In the genomic region with DNA sequence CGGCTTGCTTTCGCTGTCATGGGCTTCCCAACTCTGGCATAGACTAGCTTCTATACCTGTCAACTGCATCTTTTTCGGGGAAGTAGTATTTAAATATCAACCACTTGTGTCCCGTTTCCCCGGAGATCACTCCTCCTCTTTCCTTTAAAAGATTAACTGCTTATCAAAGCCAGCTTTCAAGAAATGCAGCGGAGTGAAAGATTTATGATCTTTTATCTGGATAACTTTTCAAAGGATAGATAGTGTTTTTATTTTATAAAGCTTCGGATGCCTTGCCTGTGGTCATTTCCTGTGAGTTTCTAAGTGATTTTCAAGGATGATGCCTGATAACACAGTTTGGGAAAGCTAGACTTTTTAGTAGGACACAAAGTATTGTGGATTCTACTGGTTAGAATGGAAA, we compare ENCODE assay signal across 16 cellular contexts. TPM values are rescaled to one million over a fixed set of nuclear protein-coding genes. Genes with fewer than 3 reads are reported as not detected.
DNase-seq lines count a peak whose midpoint lies in the region; TF ChIP-seq lines count a peak whose summit lies in the region.
"Had no signal": no experiment of that assay in that cellular context is flagged by ENCODE, and none has a peak within 500 bp of the region (broad histone marks: within the 10 kb centered on the region; RNA-seq: fewer than 3 reads in every experiment).

No MANE protein-coding gene starts in this region.

- H3K4me1 ChIP-seq in HEK293 (ENCODE audit: control insufficient read depth, insufficient read depth, low read length), result peaks cover 47% of the 10 kb centered on the region
- H3K4me1 ChIP-seq in hepatocyte (ENCODE audit: insufficient read depth), result peaks cover 56% of the 10 kb centered on the region
- H3K4me1 ChIP-seq in smooth muscle cell (ENCODE audit: low read depth), result peaks cover 41% of the 10 kb centered on the region

- H3K79me2 ChIP-seq in hepatocyte (peaks cover 19% of the 10 kb centered on the region), smooth muscle cell (ENCODE audit: low read depth) (peaks cover 19% of the 10 kb centered on the region)

- H3K4me2 ChIP-seq in hepatocyte (peak overlapping the region; percentile 18), smooth muscle cell (peak overlapping the region; percentile 28)

- CTCF ChIA-PET in HEK293 (lab: Yijun Ruan, JAX), result interaction anchor here (0.5 to 5.1 kb wide), 46 partner anchors 9 to 1017 kb away, joined by 3 to 31 read pairs (median 4); no protein-coding TSS in a partner anchor

- no peak for TF ChIP-seq CTCF in HEK293 (tag by site-specific recombination; IDR thresholded peaks at IDR 0.05)
- TF ChIP-seq CTCF in hepatocyte (IDR thresholded peaks at IDR 0.05; ENCODE audit: poor library complexity), result no peak
- no peak for TF ChIP-seq CTCF in smooth muscle cell (IDR thresholded peaks at IDR 0.05; ENCODE audit: borderline replicate concordance, insufficient read depth, poor library complexity, severe bottlenecking)

- no peaks in the 10 kb centered on the region for H3K27me3 ChIP-seq in hepatocyte
- H3K27me3 ChIP-seq in smooth muscle cell (ENCODE audit: low read depth), result no peaks in the 10 kb centered on the region
- H3K27me3 ChIP-seq: breast epithelium had no signal

- H3K9me3 ChIP-seq in HEK293 (ENCODE audit: control insufficient read depth, insufficient read depth, low read depth, low read length) (no peaks in the 10 kb centered on the region), hepatocyte (ENCODE audit: low read depth) (no peaks in the 10 kb centered on the region), smooth muscle cell (replicated peaks; ENCODE audit: low read depth) (no peaks in the 10 kb centered on the region)
- H3K9me3 ChIP-seq: breast epithelium, Peyer's patch had no signal

- H3K9ac ChIP-seq in smooth muscle cell (ENCODE audit: low read depth), result no peak overlapping the region

- no peaks in the 10 kb centered on the region for H3K36me3 ChIP-seq in HEK293 (ENCODE audit: control insufficient read depth in 2 of 2, insufficient read depth in 1 of 2, low read length in 2 of 2)
- H3K36me3 ChIP-seq in hepatocyte (replicated peaks; ENCODE audit: insufficient read depth, low read depth), result no peaks in the 10 kb centered on the region
- H3K36me3 ChIP-seq in smooth muscle cell (ENCODE audit: low read depth), result no peaks in the 10 kb centered on the region
- H3K36me3 ChIP-seq: breast epithelium, Peyer's patch had no signal

- POLR2A ChIA-PET in HEK293 (lab: Yijun Ruan, JAX), result interaction anchor here (0.8 kb wide), 1 partner anchor 94 kb away, joined by 3 read pairs; no protein-coding TSS in a partner anchor

- H3K27ac ChIP-seq in HEK293 (ENCODE audit: extremely low read depth, low read depth, low read length), result peak overlapping the region; percentile 45; the same call in 1 of the 2 replicates
- peak overlapping the region; percentile 26 for H3K27ac ChIP-seq in hepatocyte
- H3K27ac ChIP-seq in smooth muscle cell (ENCODE audit: low read depth), result peak overlapping the region; percentile 35
- H3K27ac ChIP-seq: Peyer's patch, skin epidermis had no signal

- 19% methylated on average over 7 of the region's 7 CpGs for WGBS in hepatocyte (ENCODE audit: low lambda C conversion rate, missing lambda C conversion rate)
- 25% methylated on average over 7 of the region's 7 CpGs for WGBS in smooth muscle cell (ENCODE audit: low lambda C conversion rate)

- H3K4me3 ChIP-seq in HEK293 (ENCODE audit: low read depth, low read length) (no peak overlapping the region), hepatocyte (no peak overlapping the region), smooth muscle cell (no peak overlapping the region)
- H3K4me3 ChIP-seq: breast epithelium, GM12878, Peyer's patch, skin epidermis had no signal

- DNase-seq in NCI-H226 (peak; percentile 18), hepatocyte (ENCODE audit: low spot score) (no peak), smooth muscle cell (lab: John Stamatoyannopoulos, UW; ENCODE audit: unreplicated experiment) (no peak), NCI-H146 (lab: John Stamatoyannopoulos, UW) (no peak), NCI-H2196 (lab: John Stamatoyannopoulos, UW; ENCODE audit: unreplicated experiment) (no peak), glomerular visceral epithelial cell (ENCODE audit: extremely low spot score) (no peak)
- DNase-seq: activated CD4-positive, alpha-beta T cell treated with anti-CD3 and anti-CD28 coated beads for 1 hour; activated naive CD4-positive, alpha-beta T cell treated with anti-CD3 and anti-CD28 coated beads, Interleukin-2, amount 50 U/mL, for 16 hours; occipital lobe; Peyer's patch had no signal

- H3F3A ChIP-seq in smooth muscle cell (ENCODE audit: low read depth), result peaks cover 14% of the 10 kb centered on the region

- no peaks in the 10 kb centered on the region for H3K9me2 ChIP-seq in hepatocyte (replicated peaks; ENCODE audit: insufficient read depth)

- H4K20me1 ChIP-seq in hepatocyte (ENCODE audit: insufficient read depth, poor library complexity, severe bottlenecking) (no peaks in the 10 kb centered on the region), smooth muscle cell (ENCODE audit: low read depth) (no peaks in the 10 kb centered on the region)

- H2AFZ ChIP-seq in hepatocyte (no peak overlapping the region), smooth muscle cell (ENCODE audit: low read depth) (no peak overlapping the region)

TF ChIP-seq in HEK293, 187 proteins besides CTCF, POLR2A, EP300 and RAD21:
- TF ChIP-seq, protein P1, sequence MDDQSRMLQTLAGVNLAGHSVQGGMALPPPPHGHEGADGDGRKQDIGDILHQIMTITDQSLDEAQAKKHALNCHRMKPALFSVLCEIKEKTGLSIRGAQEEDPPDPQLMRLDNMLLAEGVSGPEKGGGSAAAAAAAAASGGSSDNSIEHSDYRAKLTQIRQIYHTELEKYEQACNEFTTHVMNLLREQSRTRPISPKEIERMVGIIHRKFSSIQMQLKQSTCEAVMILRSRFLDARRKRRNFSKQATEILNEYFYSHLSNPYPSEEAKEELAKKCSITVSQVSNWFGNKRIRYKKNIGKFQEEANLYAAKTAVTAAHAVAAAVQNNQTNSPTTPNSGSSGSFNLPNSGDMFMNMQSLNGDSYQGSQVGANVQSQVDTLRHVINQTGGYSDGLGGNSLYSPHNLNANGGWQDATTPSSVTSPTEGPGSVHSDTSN (CRISPR knock-in tag; IDR thresholded peaks at IDR 0.05), result no peak
- TF ChIP-seq ZEB2 (tag by site-specific recombination; IDR thresholded peaks at IDR 0.05) (no peak), ZNF561 (tag by site-specific recombination; IDR thresholded peaks at IDR 0.05; ENCODE audit: borderline replicate concordance) (no peak), SP3 (tag by site-specific recombination; IDR thresholded peaks at IDR 0.05) (no peak), ZNF521 (tag by site-specific recombination; IDR thresholded peaks at IDR 0.05) (no peak), TCF7L2 (IDR thresholded peaks at IDR 0.05; ENCODE audit: borderline replicate concordance, low read depth, low read length) (peak; percentile 87), ZNF132 (tag by site-specific recombination; IDR thresholded peaks at IDR 0.05; ENCODE audit: borderline replicate concordance) (no peak)
- TF ChIP-seq, protein P2, sequence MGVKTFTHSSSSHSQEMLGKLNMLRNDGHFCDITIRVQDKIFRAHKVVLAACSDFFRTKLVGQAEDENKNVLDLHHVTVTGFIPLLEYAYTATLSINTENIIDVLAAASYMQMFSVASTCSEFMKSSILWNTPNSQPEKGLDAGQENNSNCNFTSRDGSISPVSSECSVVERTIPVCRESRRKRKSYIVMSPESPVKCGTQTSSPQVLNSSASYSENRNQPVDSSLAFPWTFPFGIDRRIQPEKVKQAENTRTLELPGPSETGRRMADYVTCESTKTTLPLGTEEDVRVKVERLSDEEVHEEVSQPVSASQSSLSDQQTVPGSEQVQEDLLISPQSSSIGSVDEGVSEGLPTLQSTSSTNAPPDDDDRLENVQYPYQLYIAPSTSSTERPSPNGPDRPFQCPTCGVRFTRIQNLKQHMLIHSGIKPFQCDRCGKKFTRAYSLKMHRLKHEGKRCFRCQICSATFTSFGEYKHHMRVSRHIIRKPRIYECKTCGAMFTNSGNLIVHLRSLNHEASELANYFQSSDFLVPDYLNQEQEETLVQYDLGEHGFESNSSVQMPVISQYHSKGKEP (tag by site-specific recombination; IDR thresholded peaks at IDR 0.05), result peak; percentile 49

RNA-seq across cellular contexts. Expression of a gene that starts 2.9 kb away (rescaled TPM):
- 190 and 232 TPM in 2 replicates for total RNA-seq in hepatocyte
- 113 TPM in 2 replicates for polyA plus RNA-seq in hepatocyte
- total RNA-seq in smooth muscle cell, result 766 and 787 TPM in 2 replicates
- polyA plus RNA-seq in smooth muscle cell, result 381 and 426 TPM in 2 replicates
- total RNA-seq: activated T-helper 17 cell treated with anti-CD3 and anti-CD28 coated beads, Interleukin-2, amount 50 U/mL, for 72 hours; naive thymus-derived CD8-positive, alpha-beta T cell had no signal
- polyA plus RNA-seq: GM12878; naive thymus-derived CD8-positive, alpha-beta T cell had no signal
